19 cellular contexts compared by ENCODE assay signal in the genomic region with DNA sequence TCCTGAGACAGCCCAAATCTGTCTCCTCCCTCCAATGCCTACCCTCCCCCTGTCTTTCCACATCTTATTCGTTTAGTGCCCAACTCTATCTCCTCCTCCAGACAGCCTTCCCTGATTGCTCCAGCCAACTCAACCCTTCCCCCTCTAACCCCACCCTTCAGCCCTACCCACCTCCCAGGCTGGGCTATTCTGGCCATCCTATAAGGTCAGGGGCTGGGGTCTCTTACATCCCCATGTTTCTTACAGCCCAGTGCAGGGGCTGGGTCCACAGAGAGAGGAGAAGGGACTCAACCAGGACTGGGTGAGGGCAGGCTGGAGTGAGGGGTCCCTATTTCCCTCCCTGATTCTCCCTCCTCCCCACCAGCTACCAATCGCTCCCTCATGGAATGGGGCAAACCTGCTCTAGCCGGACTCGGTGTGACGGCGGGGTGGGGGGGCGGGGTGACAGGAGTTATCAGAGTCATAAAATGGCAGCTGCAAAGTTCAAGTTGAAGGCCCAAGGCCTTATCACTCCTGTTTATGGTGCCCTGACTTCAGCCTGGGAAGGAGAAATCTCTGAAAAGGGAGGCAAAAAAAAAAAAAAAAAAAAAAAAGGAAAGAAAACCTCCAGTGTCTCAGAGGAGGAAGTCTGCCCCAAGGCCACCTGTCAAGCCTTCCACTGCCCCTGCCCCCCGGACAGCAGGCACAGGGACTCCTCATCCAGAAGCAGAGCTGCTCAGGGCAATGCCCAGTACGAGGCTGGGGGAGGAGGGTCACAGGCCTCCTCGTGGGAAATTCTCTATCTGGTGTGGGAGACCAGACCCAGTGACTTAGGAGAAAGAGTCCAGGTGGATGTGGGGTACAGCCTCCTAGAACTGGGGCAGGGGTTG. TPM values are rescaled to one million over a fixed set of nuclear protein-coding genes. Genes with fewer than 3 reads are reported as not detected.
DNase-seq lines count a peak whose midpoint lies in the region; ATAC-seq and TF ChIP-seq lines count a peak whose summit lies in the region.
"Had no signal": no experiment of that assay in that cellular context is flagged by ENCODE, and none has a peak within 500 bp of the region (broad histone marks: within the 10 kb centered on the region; RNA-seq: fewer than 3 reads in every experiment).

No MANE protein-coding gene starts in this region.

- H3K9me3 Mint-ChIP-seq in T-helper 2 cell treated with Interferon-gamma antibody and Interleukin-4, amounts not matched to agents 5 μg/mL and 100 μg/mL, for 36 hours, result no peaks in the 10 kb centered on the region
- H3K9me3 Mint-ChIP-seq: activated T-helper 1 cell treated with anti-CD3 and anti-CD28 coated beads, Interleukin-12 subunit alpha, Interleukin-12 subunit beta, Interleukin-2, Interleukin-4 antibody, amounts not matched to agents 30 ng/mL and 10 ng/mL and 1 ng/mL, durations not matched to agents 14 hours and 24 hours and 36 hours had no signal

- peak; percentile 47 for ATAC-seq in left colon
- no peak for ATAC-seq in GM21717 (IDR thresholded peaks at IDR 0.05; ENCODE audit: unreplicated experiment)
- ATAC-seq: heart right ventricle, Right ventricle myocardium inferior had no signal

- H3K27me3 Mint-ChIP-seq in T-helper 2 cell treated with Interferon-gamma antibody and Interleukin-4, amounts not matched to agents 5 μg/mL and 100 μg/mL, for 36 hours (ENCODE audit: low read depth), result peaks cover 35% of the 10 kb centered on the region

- no peak for TF ChIP-seq POLR2A in spleen (IDR thresholded peaks at IDR 0.05)

- peaks cover 10 to 58% (median 30%) of the 10 kb centered on the region in 6 donors for H3K4me1 ChIP-seq in spleen

- TF ChIP-seq CTCF in WERI-Rb-1 (IDR thresholded peaks at IDR 0.05; ENCODE audit: low read depth, low read length) (no peak), spleen (IDR thresholded peaks at IDR 0.05 in 8 of 11, conservative IDR thresholded peaks at IDR 0.05 in 3 of 11) (no peak)

- H3K36me3 Mint-ChIP-seq in T-helper 2 cell treated with Interferon-gamma antibody and Interleukin-4, amounts not matched to agents 5 μg/mL and 100 μg/mL, for 36 hours (ENCODE audit: low read depth), result no peaks in the 10 kb centered on the region

- peak overlapping the region; percentile 5 for H3K4me3 Mint-ChIP-seq in T-helper 2 cell treated with Interferon-gamma antibody and Interleukin-4, amounts not matched to agents 5 μg/mL and 100 μg/mL, for 36 hours

- no peaks in the 10 kb centered on the region for H3K36me3 ChIP-seq in WERI-Rb-1
- H3K36me3 ChIP-seq in spleen, result no peaks in the 10 kb centered on the region
- H3K36me3 ChIP-seq: cardiac muscle cell, heart right ventricle, right atrium auricular region had no signal

- no peak for DNase-seq in T-helper 2 cell treated with Interferon-gamma antibody and Interleukin-4, amounts not matched to agents 5 μg/mL and 100 μg/mL, for 36 hours (ENCODE audit: low spot score)
- DNase-seq in T-helper 2 cell (no peak), WERI-Rb-1 (peak; percentile 5), left colon (peak; percentile 55 to 63), spleen (peak; percentile 45)
- no peak for DNase-seq in activated CD4-positive, alpha-beta T cell treated with anti-CD3 and anti-CD28 coated beads for 1 hour
- DNase-seq in stimulated activated CD4-positive, alpha-beta T cell treated with anti-CD3 and anti-CD28 coated beads, Interleukin-1b, Interleukin-23, amount 100 ng/mL, for 48 hours, result no peak
- DNase-seq: COR-L47, KG1, mesendoderm, NCI-H748 treated with DMSO at 0.1 percent for 48 hours had no signal

- H3K4me3 ChIP-seq in WERI-Rb-1 (ENCODE audit: low read depth, low read length), result no peak overlapping the region
- no peak overlapping the region for H3K4me3 ChIP-seq in spleen
- H3K4me3 ChIP-seq: cardiac muscle cell, heart right ventricle had no signal

- H3K27ac Mint-ChIP-seq in T-helper 2 cell treated with Interferon-gamma antibody and Interleukin-4, amounts not matched to agents 5 μg/mL and 100 μg/mL, for 36 hours, result no peak overlapping the region
- H3K27ac Mint-ChIP-seq: activated T-helper 1 cell treated with anti-CD3 and anti-CD28 coated beads, Interleukin-12 subunit alpha, Interleukin-12 subunit beta, Interleukin-2, Interleukin-4 antibody, amounts not matched to agents 30 ng/mL and 10 ng/mL and 1 ng/mL, durations not matched to agents 14 hours and 24 hours and 36 hours had no signal

- peaks cover 21% of the 10 kb centered on the region for H3K4me1 Mint-ChIP-seq in T-helper 2 cell treated with Interferon-gamma antibody and Interleukin-4, amounts not matched to agents 5 μg/mL and 100 μg/mL, for 36 hours (ENCODE audit: low read depth)

- no peaks in the 10 kb centered on the region for H3K9me3 ChIP-seq in WERI-Rb-1 (ENCODE audit: severe bottlenecking)
- no peaks in the 10 kb centered on the region for H3K9me3 ChIP-seq in spleen
- H3K9me3 ChIP-seq: heart right ventricle, right atrium auricular region had no signal

- H3K27ac ChIP-seq in WERI-Rb-1 (no peak overlapping the region), spleen (no peak overlapping the region)
- H3K27ac ChIP-seq: 22Rv1, cardiac muscle cell, heart right ventricle had no signal

- intact Hi-C loops in left colon (cut with DNase I, micrococcal nuclease), result no loop called here
- intact Hi-C loops in spleen (cut with DNase I; ENCODE audit: low total_unique reads), result loop anchor here (5.0 kb wide), 1 partner anchor 43 kb away; no protein-coding TSS in a partner anchor

- H3K27me3 ChIP-seq in WERI-Rb-1 (ENCODE audit: insufficient read depth, low read depth, severe bottlenecking) (no peaks in the 10 kb centered on the region), spleen (replicated peaks in 1 of 7) (peaks cover 0 to 39% (median 13%) of the 10 kb centered on the region in 7 donors)
- H3K27me3 ChIP-seq: right atrium auricular region had no signal

- 73 to 83% (median 80%) methylated on average over 10 of the region's 10 CpGs for WGBS in spleen, 5 donors

RNA-seq across cellular contexts. Expression of gene VIPR1, which starts 2.1 kb away (rescaled TPM):
- total RNA-seq in left colon (100 to 1,000 TPM; 128 to 137 TPM), spleen (10 to 100 TPM in 5 of 7 donors, 1 to 10 TPM in 2; 6.8 to 16.3 (median 11.9) TPM)
- 1 to 10 TPM; 2.0 to 6.1 (median 5.3) TPM for polyA plus RNA-seq in spleen
- total RNA-seq: epithelial cell of proximal tubule had no signal

Comparison
In these comparisons a context has a peak if more than half of its experiments do, and no peak if none do; other contexts are left out.
1. DNase-seq: peak in WERI-Rb-1 (single experiment), left colon (2 of 2) and spleen (single experiment); none in T-helper 2 cell treated with Interferon-gamma antibody and Interleukin-4, amounts not matched to agents 5 μg/mL and 100 μg/mL, for 36 hours (single experiment), T-helper 2 cell (0 of 5), activated CD4-positive, alpha-beta T cell treated with anti-CD3 and anti-CD28 coated beads for 1 hour (single experiment) and stimulated activated CD4-positive, alpha-beta T cell treated with anti-CD3 and anti-CD28 coated beads, Interleukin-1b, Interleukin-23, amount 100 ng/mL, for 48 hours (single experiment).
2. RNA of gene VIPR1, which starts 2.1 kb away (total RNA-seq): 128 to 137 TPM in left colon; 6.8 to 16.3 TPM in spleen; every median in the first group is over 4 times any median in the second.